ENCODE assay signal across 1 cellular context in the genomic region with DNA sequence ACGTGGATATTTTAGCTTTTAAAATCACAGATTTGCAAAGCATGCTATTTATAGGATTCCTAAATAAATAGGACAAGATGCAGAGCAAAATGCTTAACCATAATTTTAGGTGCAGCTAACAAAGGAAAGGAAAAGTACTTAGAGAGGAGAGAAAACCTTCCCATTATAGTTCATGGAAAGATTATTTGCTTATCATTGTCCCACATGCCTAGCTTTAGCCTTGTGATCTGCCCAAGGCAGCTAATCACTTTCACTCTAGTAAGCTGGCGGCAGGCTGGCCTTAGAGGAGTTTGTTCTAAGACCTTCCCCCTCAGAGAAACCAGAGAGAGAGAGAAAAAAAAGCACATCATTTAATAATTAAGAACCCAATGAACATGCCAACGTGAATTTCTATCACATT.
A peak's percentile ranks its signal among the peaks of the same experiment; 100 is the strongest.
TF ChIP-seq lines count a peak whose summit lies in the region.

No MANE protein-coding gene starts in this region.

TF ChIP-seq in K562, 482 proteins besides CTCF, POLR2A, EP300 and RAD21 (continued from another document):
- TF ChIP-seq, protein P1, sequence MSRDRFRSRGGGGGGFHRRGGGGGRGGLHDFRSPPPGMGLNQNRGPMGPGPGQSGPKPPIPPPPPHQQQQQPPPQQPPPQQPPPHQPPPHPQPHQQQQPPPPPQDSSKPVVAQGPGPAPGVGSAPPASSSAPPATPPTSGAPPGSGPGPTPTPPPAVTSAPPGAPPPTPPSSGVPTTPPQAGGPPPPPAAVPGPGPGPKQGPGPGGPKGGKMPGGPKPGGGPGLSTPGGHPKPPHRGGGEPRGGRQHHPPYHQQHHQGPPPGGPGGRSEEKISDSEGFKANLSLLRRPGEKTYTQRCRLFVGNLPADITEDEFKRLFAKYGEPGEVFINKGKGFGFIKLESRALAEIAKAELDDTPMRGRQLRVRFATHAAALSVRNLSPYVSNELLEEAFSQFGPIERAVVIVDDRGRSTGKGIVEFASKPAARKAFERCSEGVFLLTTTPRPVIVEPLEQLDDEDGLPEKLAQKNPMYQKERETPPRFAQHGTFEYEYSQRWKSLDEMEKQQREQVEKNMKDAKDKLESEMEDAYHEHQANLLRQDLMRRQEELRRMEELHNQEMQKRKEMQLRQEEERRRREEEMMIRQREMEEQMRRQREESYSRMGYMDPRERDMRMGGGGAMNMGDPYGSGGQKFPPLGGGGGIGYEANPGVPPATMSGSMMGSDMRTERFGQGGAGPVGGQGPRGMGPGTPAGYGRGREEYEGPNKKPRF (IDR thresholded peaks at IDR 0.05; ENCODE audit: low read depth, low read length) = no peak
- 0 out of 2 replicates have a peak, but pooled peaks have one; percentile 22 for TF ChIP-seq ZEB2 (IDR thresholded peaks at IDR 0.05)
- 0 out of 2 replicates have a peak, but pooled peaks have one; percentile 18 for TF ChIP-seq NFE2 (IDR thresholded peaks at IDR 0.05; ENCODE audit: low read depth)
- peak; percentile 70; the same call in 1 of the 2 replicates for TF ChIP-seq SOX6 (IDR thresholded peaks at IDR 0.05)
- no peak for TF ChIP-seq SMARCC2 (IDR thresholded peaks at IDR 0.05; ENCODE audit: low read depth)
- peak; percentile 93 for TF ChIP-seq ZNF75A (CRISPR knock-in tag; IDR thresholded peaks at IDR 0.05)
- peak; percentile 26 for TF ChIP-seq MEIS2 (IDR thresholded peaks at IDR 0.05; ENCODE audit: partially characterized antibody)
- TF ChIP-seq ZKSCAN1 (IDR thresholded peaks at IDR 0.05; ENCODE audit: low read depth, low read length) = no peak
- TF ChIP-seq TBL1XR1 (IDR thresholded peaks at IDR 0.05; ENCODE audit: low read length in 2 of 2) = 0 out of 4 replicates have a peak, but pooled peaks of 1 of the 2 experiments have one; percentile 15
- no peak for TF ChIP-seq ZNF253 (CRISPR knock-in tag; conservative IDR thresholded peaks at IDR 0.05)
- TF ChIP-seq NCOR1 (IDR thresholded peaks at IDR 0.05) = peak; percentile 48; the same call in 1 of the 2 replicates
- TF ChIP-seq MTA3 (IDR thresholded peaks at IDR 0.05; ENCODE audit: borderline replicate concordance) = 0 out of 2 replicates have a peak, but pooled peaks have one; percentile 28
- TF ChIP-seq, protein P2, sequence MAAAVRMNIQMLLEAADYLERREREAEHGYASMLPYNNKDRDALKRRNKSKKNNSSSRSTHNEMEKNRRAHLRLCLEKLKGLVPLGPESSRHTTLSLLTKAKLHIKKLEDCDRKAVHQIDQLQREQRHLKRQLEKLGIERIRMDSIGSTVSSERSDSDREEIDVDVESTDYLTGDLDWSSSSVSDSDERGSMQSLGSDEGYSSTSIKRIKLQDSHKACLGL (CRISPR knock-in tag; IDR thresholded peaks at IDR 0.05; ENCODE audit: borderline replicate concordance, poor library complexity, severe bottlenecking) = no peak
- peak; percentile 80 for TF ChIP-seq DPF2 (IDR thresholded peaks at IDR 0.05)
- 0 out of 2 replicates have a peak, but pooled peaks have one; percentile 34 for TF ChIP-seq FOSL1 (tag; conservative IDR thresholded peaks at IDR 0.05)
- TF ChIP-seq, protein P3, sequence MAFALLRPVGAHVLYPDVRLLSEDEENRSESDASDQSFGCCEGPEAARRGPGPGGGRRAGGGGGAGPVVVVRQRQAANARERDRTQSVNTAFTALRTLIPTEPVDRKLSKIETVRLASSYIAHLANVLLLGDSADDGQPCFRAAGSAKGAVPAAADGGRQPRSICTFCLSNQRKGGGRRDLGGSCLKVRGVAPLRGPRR (CRISPR knock-in tag; IDR thresholded peaks at IDR 0.05) = no peak
- TF ChIP-seq POLR2AphosphoS5 (IDR thresholded peaks at IDR 0.05; ENCODE audit: control insufficient read depth, insufficient read depth, low read depth, low read length) = peak; percentile 57; the same call in 1 of the 2 replicates
- peak; percentile 66 for TF ChIP-seq SMARCE1 (IDR thresholded peaks at IDR 0.05)
- TF ChIP-seq ZNF316 (IDR thresholded peaks at IDR 0.05) = peak; percentile 48
- TF ChIP-seq, protein P4, sequence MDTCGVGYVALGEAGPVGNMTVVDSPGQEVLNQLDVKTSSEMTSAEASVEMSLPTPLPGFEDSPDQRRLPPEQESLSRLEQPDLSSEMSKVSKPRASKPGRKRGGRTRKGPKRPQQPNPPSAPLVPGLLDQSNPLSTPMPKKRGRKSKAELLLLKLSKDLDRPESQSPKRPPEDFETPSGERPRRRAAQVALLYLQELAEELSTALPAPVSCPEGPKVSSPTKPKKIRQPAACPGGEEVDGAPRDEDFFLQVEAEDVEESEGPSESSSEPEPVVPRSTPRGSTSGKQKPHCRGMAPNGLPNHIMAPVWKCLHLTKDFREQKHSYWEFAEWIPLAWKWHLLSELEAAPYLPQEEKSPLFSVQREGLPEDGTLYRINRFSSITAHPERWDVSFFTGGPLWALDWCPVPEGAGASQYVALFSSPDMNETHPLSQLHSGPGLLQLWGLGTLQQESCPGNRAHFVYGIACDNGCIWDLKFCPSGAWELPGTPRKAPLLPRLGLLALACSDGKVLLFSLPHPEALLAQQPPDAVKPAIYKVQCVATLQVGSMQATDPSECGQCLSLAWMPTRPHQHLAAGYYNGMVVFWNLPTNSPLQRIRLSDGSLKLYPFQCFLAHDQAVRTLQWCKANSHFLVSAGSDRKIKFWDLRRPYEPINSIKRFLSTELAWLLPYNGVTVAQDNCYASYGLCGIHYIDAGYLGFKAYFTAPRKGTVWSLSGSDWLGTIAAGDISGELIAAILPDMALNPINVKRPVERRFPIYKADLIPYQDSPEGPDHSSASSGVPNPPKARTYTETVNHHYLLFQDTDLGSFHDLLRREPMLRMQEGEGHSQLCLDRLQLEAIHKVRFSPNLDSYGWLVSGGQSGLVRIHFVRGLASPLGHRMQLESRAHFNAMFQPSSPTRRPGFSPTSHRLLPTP (IDR thresholded peaks at IDR 0.05; ENCODE audit: borderline replicate concordance, extremely low read depth, insufficient read length) = no peak
